ENCODE assay signal across 7 cellular contexts in the genomic region with DNA sequence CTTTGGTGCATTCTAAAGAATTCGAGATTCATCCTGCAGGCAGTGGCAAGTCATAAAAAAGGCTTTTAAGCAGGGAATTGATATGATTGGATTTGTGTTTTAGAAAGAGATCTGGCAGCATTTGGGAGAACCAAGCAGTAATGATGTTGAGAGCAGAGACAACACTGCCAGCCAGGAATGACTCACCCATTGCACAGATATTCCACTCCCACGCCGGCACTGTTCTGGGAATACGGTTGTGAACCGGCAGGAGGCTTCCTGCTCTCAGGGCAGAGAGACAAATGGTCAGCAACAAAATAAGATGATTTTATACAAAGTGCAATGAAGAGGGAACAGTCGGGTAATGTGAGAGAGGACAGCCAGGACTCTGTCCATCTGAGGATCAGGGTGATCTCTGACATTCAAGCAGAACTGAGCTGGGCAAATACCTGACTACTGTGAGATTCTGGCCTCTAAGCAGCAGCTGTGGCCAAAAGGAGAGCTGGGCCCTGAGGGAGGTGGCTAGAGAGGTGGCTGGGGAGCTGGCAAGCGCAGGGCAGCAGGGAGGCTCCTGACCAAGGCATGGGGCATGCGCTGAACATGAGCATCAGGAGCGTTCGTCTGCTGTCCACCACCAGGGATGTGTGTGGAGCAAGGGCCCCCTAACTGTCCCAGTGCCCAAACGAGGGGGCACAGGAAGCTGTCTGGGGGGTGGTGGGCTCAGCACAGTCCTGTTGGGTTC. TPM values are rescaled to one million over a fixed set of nuclear protein-coding genes. Genes with fewer than 3 reads are reported as not detected.
DNase-seq lines count a peak whose midpoint lies in the region; ATAC-seq and TF ChIP-seq lines count a peak whose summit lies in the region.

No MANE protein-coding gene starts in this region.

- H2BK20ac ChIP-seq in IMR-90 (ENCODE audit: low read depth, low read length): peak overlapping the region; percentile 59

- TF ChIP-seq CTCF in IMR-90 (conservative IDR thresholded peaks at IDR 0.05; ENCODE audit: low read depth, low read length) (peak; percentile 54), uterus (IDR thresholded peaks at IDR 0.05) (peak in 3 of 4 experiments; percentile 26 to 45 (median 30))

- H3K9me3 ChIP-seq in IMR-90 (ENCODE audit: control insufficient read depth, insufficient read depth, low read length) (no peaks in the 10 kb centered on the region), uterus (no peaks in the 10 kb centered on the region)

- H3K4ac ChIP-seq in IMR-90 (ENCODE audit: low read depth, low read length): peak overlapping the region; percentile 74

- DNase-seq in IMR-90 (peak; percentile 89), cerebellum (ENCODE audit: low spot score) (peak; percentile 57), kidney tubule cell (ENCODE audit: low spot score) (peak; percentile 30), uterus (peak; percentile 79 to 81), DMS53 (lab: John Stamatoyannopoulos, UW) (no peak), SIG-M5 (lab: John Stamatoyannopoulos, UW) (no peak)
- DNase-seq in stimulated activated naive CD4-positive, alpha-beta T cell (lab: John Stamatoyannopoulos, UW): no peak

- BruUV-seq in IMR-90 (replicated peaks; lab: Mats Ljungman, UMichigan): no TSS peak

- H4K91ac ChIP-seq in IMR-90 (ENCODE audit: insufficient read depth, low read depth, low read length): peak overlapping the region; percentile 80

- peak overlapping the region; percentile 53 for H3K18ac ChIP-seq in IMR-90 (ENCODE audit: low read depth, low read length)

- H2AK5ac ChIP-seq in IMR-90 (ENCODE audit: low read depth, low read length): peak overlapping the region; percentile 72; the same call in 1 of the 2 replicates

- no peak overlapping the region for H3K56ac ChIP-seq in IMR-90 (ENCODE audit: extremely low read depth, insufficient read depth, low read length)

- ATAC-seq in IMR-90 (ENCODE audit: low read depth): peak; percentile 90

- no peaks in the 10 kb centered on the region for H3K36me3 ChIP-seq in IMR-90 (ENCODE audit: control insufficient read depth, insufficient read depth, low read length)
- no peaks in the 10 kb centered on the region for H3K36me3 ChIP-seq in uterus

- H3K4me2 ChIP-seq in IMR-90 (ENCODE audit: low read depth, low read length): peak overlapping the region; percentile 38

- H2BK5ac ChIP-seq in IMR-90 (ENCODE audit: low read depth, low read length, poor library complexity, severe bottlenecking): peak overlapping the region; percentile 68

- H3K27ac ChIP-seq in IMR-90 (ENCODE audit: insufficient read depth, low read length): peak overlapping the region; percentile 25
- peak overlapping the region; percentile 44 to 53 for H3K27ac ChIP-seq in uterus

- 46% methylated on average over 3 of the region's 11 CpGs; no CpG with 5 or more reads in 1 of the 2 experiments for WGBS in IMR-90 (ENCODE audit: extremely low coverage in 2 of 2, insufficient read length in 1 of 2), 2 experiments

- CTCF ChIA-PET in IMR-90 (lab: Yijun Ruan, JAX): interaction anchor here (0.8 to 1.3 kb wide), 5 partner anchors 9 to 175 kb away, joined by 3 to 6 read pairs (median 4); no protein-coding TSS in a partner anchor

- peak overlapping the region; percentile 22; the same call in 1 of the 2 replicates for H4K5ac ChIP-seq in IMR-90 (ENCODE audit: low read depth, low read length)

- no peaks in the 10 kb centered on the region for H4K20me1 ChIP-seq in IMR-90 (ENCODE audit: insufficient read depth, low read length)

- H3K4me3 ChIP-seq in IMR-90 (ENCODE audit: insufficient read depth, low read depth, low read length): no peak overlapping the region
- H3K4me3 ChIP-seq in uterus: no peak overlapping the region

- peak overlapping the region; percentile 70 for H3K14ac ChIP-seq in IMR-90 (replicated peaks; ENCODE audit: low read depth, low read length)

- H2BK15ac ChIP-seq in IMR-90 (ENCODE audit: low read depth, low read length): peak overlapping the region; percentile 74; the same call in 1 of the 3 replicates

- H4K8ac ChIP-seq in IMR-90 (ENCODE audit: low read depth in 2 of 2, low read length in 2 of 2): peak overlapping the region in 1 of 2 experiments; percentile 73; a peak in 2 of 4 replicates

- peak; percentile 59 for TF ChIP-seq RAD21 in IMR-90 (IDR thresholded peaks at IDR 0.05; ENCODE audit: low read length)

- H2BK120ac ChIP-seq in IMR-90 (ENCODE audit: low read depth, low read length): peak overlapping the region; percentile 85

- dilution Hi-C loops in IMR-90 (cut with HindIII; ENCODE audit: low sequenced_read_pairs, unreplicated experiment): no loop called here

- peak overlapping the region; percentile 84 for H2AFZ ChIP-seq in IMR-90 (replicated peaks; ENCODE audit: low read length, poor library complexity)

- intact Hi-C loops in IMR-90 (cut with micrococcal nuclease): loop anchor here (5.0 kb wide), 1 partner anchor 85 kb away; no protein-coding TSS in a partner anchor
- intact Hi-C loops in uterus (cut with DNase I; ENCODE audit: low total_unique reads): no loop called here

- POLR2A ChIA-PET in IMR-90 (lab: Charles Lee; ENCODE audit: unreplicated experiment): no interaction called here

- H3K23ac ChIP-seq in IMR-90 (ENCODE audit: low read depth, low read length): peak overlapping the region; percentile 14; the same call in 1 of the 2 replicates

- H2AK9ac ChIP-seq in IMR-90 (replicated peaks; ENCODE audit: low read depth, low read length, poor library complexity): peak overlapping the region; percentile 72

- H3K79me1 ChIP-seq in IMR-90 (ENCODE audit: low read depth in 1 of 2, low read length in 2 of 2): no peaks in the 10 kb centered on the region; a peak in 1 of 4 replicates

- in situ Hi-C loops in IMR-90 (cut with MboI; ENCODE audit: low sequenced_read_pairs): no loop called here

- no peak overlapping the region for H3K9ac ChIP-seq in IMR-90 (ENCODE audit: low read depth, low read length)

- H3K27me3 ChIP-seq in IMR-90 (ENCODE audit: control insufficient read depth, insufficient read depth, low read length) (no peaks in the 10 kb centered on the region), uterus (no peaks in the 10 kb centered on the region)

- peaks cover 19% of the 10 kb centered on the region for H3K9me1 ChIP-seq in IMR-90 (ENCODE audit: insufficient read depth, low read length)

- peaks cover 26% of the 10 kb centered on the region for H3K4me1 ChIP-seq in IMR-90 (ENCODE audit: control insufficient read depth, insufficient read depth, low read length)
- H3K4me1 ChIP-seq in uterus: peaks cover 0 to 9% of the 10 kb centered on the region in 2 donors

- no peak for TF ChIP-seq POLR2A in IMR-90 (IDR thresholded peaks at IDR 0.05; ENCODE audit: low read depth, low read length)
- no peak for TF ChIP-seq POLR2A in uterus (IDR thresholded peaks at IDR 0.05)

TF ChIP-seq in IMR-90, 13 proteins besides CTCF, POLR2A, EP300 and RAD21:
- TF ChIP-seq CEBPB (IDR thresholded peaks at IDR 0.05; ENCODE audit: low read depth, low read length): peak; percentile 77
- TF ChIP-seq, protein P1, sequence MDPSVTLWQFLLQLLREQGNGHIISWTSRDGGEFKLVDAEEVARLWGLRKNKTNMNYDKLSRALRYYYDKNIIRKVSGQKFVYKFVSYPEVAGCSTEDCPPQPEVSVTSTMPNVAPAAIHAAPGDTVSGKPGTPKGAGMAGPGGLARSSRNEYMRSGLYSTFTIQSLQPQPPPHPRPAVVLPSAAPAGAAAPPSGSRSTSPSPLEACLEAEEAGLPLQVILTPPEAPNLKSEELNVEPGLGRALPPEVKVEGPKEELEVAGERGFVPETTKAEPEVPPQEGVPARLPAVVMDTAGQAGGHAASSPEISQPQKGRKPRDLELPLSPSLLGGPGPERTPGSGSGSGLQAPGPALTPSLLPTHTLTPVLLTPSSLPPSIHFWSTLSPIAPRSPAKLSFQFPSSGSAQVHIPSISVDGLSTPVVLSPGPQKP (IDR thresholded peaks at IDR 0.05; ENCODE audit: borderline replicate concordance, low read depth, low read length): no peak
- TF ChIP-seq MXI1 (IDR thresholded peaks at IDR 0.05; ENCODE audit: borderline replicate concordance, low read depth, low read length): no peak
- peak; percentile 85 for TF ChIP-seq FOS (IDR thresholded peaks at IDR 0.05; ENCODE audit: low read depth, low read length)
- no peak for TF ChIP-seq CHD1 (IDR thresholded peaks at IDR 0.05; ENCODE audit: low read depth, low read length)
- TF ChIP-seq SMC3 (IDR thresholded peaks at IDR 0.05; ENCODE audit: low read depth, low read length): peak; percentile 48
- no peak for TF ChIP-seq RFX5 (IDR thresholded peaks at IDR 0.05; ENCODE audit: low read depth, low read length)
- TF ChIP-seq MAZ (IDR thresholded peaks at IDR 0.05; ENCODE audit: borderline replicate concordance, low read depth, low read length): 0 out of 2 replicates have a peak, but pooled peaks have one; percentile 11
- TF ChIP-seq BHLHE40 (IDR thresholded peaks at IDR 0.05; ENCODE audit: low read depth, low read length): peak; percentile 42; the same call in 1 of the 2 replicates
- no peak for TF ChIP-seq MAFK (IDR thresholded peaks at IDR 0.05; ENCODE audit: low read depth, low read length)
- TF ChIP-seq RCOR1 (IDR thresholded peaks at IDR 0.05; ENCODE audit: insufficient replicate concordance, low read length): peak; percentile 81
- TF ChIP-seq NFE2L2 (IDR thresholded peaks at IDR 0.05; ENCODE audit: low read depth, low read length): no peak
- TF ChIP-seq USF2 (IDR thresholded peaks at IDR 0.05; ENCODE audit: low read depth, low read length): no peak

RNA-seq across cellular contexts. Expression of gene PLXNA1, which starts 56.1 kb away (rescaled TPM):
- total RNA-seq in IMR-90 (2012; rRNA removed): 13.6 and 14.4 TPM in 2 replicates
- polyA plus RNA-seq in IMR-90 (2012; rRNA removed): 49.4 and 61.7 TPM in 2 replicates
- 25.5 and 52.4 TPM in 2 replicates for polyA plus RNA-seq in IMR-90 (2012; cell fraction: cytosol; rRNA removed)
- polyA plus RNA-seq in IMR-90 (2012; cell fraction: nucleus; rRNA removed; ENCODE audit: low replicate concordance): 88.7 and 218 TPM in 2 replicates
- total RNA-seq in cerebellum: 56.2 TPM
- total RNA-seq in uterus: 10 to 100 TPM in 3 of 4 donors, 1 to 10 TPM in 1; 6.7 to 38.2 (median 16.9) TPM

Comparison
In these comparisons a context has a peak if more than half of its experiments do, and no peak if none do; other contexts are left out.
1. DNase-seq: peak in IMR-90 (single experiment), cerebellum (single experiment), kidney tubule cell (single experiment) and uterus (2 of 2); none in DMS53 (single experiment), SIG-M5 (single experiment) and stimulated activated naive CD4-positive, alpha-beta T cell (0 of 6).